In genomic region chr10:125895130-125896087, GRCh38 we compare ENCODE assay signal across 8 cellular contexts. TPM values are rescaled to one million over a fixed set of nuclear protein-coding genes. Genes with fewer than 3 reads are reported as not detected.
DNase-seq lines count a peak whose midpoint lies in the region; ATAC-seq and TF ChIP-seq lines count a peak whose summit lies in the region.
"Not testable (repeated sequence)": the region's sequence is repeated elsewhere in the genome, so short reads cannot be mapped to it uniquely, and the experiment has no call there.

No MANE protein-coding gene starts in this region.

- not testable (repeated sequence) for H3K9me3 Mint-ChIP-seq in activated naive CD8-positive, alpha-beta T cell (ENCODE audit: low read depth); natural killer cell; stimulated activated effector memory CD8-positive, alpha-beta T cell treated with anti-CD3 and anti-CD28 coated beads, Interleukin-12 subunit alpha, Interleukin-12 subunit beta, amount 100 ng/mL, for 72 hours

- DNase-seq in DMS114 treated with DMSO at 0.1 percent for 48 hours (lab: John Stamatoyannopoulos, UW; ENCODE audit: unreplicated experiment) (peak; percentile 46), HUDEP-2 (lab: John Stamatoyannopoulos, UW; ENCODE audit: unreplicated experiment in 76 of 76) (peak in 41 of 76 experiments; percentile 2 to 52 (median 26)), SW480 (ENCODE audit: low spot score) (peak; percentile 46), natural killer cell (peak; percentile 40)
- peak; percentile 25 to 61 for DNase-seq in stimulated activated effector memory CD8-positive, alpha-beta T cell treated with anti-CD3 and anti-CD28 coated beads, Interleukin-12 subunit alpha, Interleukin-12 subunit beta, amount 100 ng/mL, for 72 hours (ENCODE audit: low spot score in 2 of 2)

- not testable (repeated sequence) for H3K36me3 ChIP-seq in gastroesophageal sphincter

- peak overlapping the region; percentile 2 to 90 (median 84) for H3K27ac ChIP-seq in gastroesophageal sphincter

- H3K4me1 ChIP-seq in gastroesophageal sphincter, result peaks cover 0 to 19% (median 3%) of the 10 kb centered on the region in 3 donors

- H3K27me3 Mint-ChIP-seq in activated naive CD8-positive, alpha-beta T cell; natural killer cell (ENCODE audit: low read depth in 2 of 2): not testable (repeated sequence)

- 6 to 48% methylated on average over 21 to 26 of the region's 50 CpGs for WGBS in gastroesophageal sphincter (ENCODE audit: low coverage in 1 of 2), 2 donors

- intact Hi-C loops in natural killer cell (cut with micrococcal nuclease), result not testable (repeated sequence)

- H3K27ac Mint-ChIP-seq in activated naive CD8-positive, alpha-beta T cell, result peak overlapping the region; percentile 82
- H3K27ac Mint-ChIP-seq in natural killer cell, result peak overlapping the region; percentile 73 to 77
- peak overlapping the region; percentile 91 for H3K27ac Mint-ChIP-seq in stimulated activated effector memory CD8-positive, alpha-beta T cell treated with anti-CD3 and anti-CD28 coated beads, Interleukin-12 subunit alpha, Interleukin-12 subunit beta, amount 100 ng/mL, for 72 hours

- H3K4me3 ChIP-seq in gastroesophageal sphincter, result peak overlapping the region; percentile 80 to 88

- not testable (repeated sequence) for TF ChIP-seq EP300 in gastroesophageal sphincter (IDR thresholded peaks at IDR 0.05)

- H3K36me3 Mint-ChIP-seq in activated naive CD8-positive, alpha-beta T cell; natural killer cell: not testable (repeated sequence)
- peaks cover 13% of the 10 kb centered on the region for H3K36me3 Mint-ChIP-seq in stimulated activated effector memory CD8-positive, alpha-beta T cell treated with anti-CD3 and anti-CD28 coated beads, Interleukin-12 subunit alpha, Interleukin-12 subunit beta, amount 100 ng/mL, for 72 hours

- TF ChIP-seq POLR2A in gastroesophageal sphincter (IDR thresholded peaks at IDR 0.05), result not testable (repeated sequence)

- H3K27me3 ChIP-seq in gastroesophageal sphincter, result not testable (repeated sequence)

- not testable (repeated sequence) for H3K9me3 ChIP-seq in gastroesophageal sphincter

- H3K4me1 Mint-ChIP-seq in activated naive CD8-positive, alpha-beta T cell (ENCODE audit: low read depth), result peaks cover 18% of the 10 kb centered on the region
- H3K4me1 Mint-ChIP-seq in natural killer cell, result peaks cover 24 to 28% of the 10 kb centered on the region in 2 donors
- peaks cover 13% of the 10 kb centered on the region for H3K4me1 Mint-ChIP-seq in stimulated activated effector memory CD8-positive, alpha-beta T cell treated with anti-CD3 and anti-CD28 coated beads, Interleukin-12 subunit alpha, Interleukin-12 subunit beta, amount 100 ng/mL, for 72 hours

- TF ChIP-seq CTCF in gastroesophageal sphincter (IDR thresholded peaks at IDR 0.05), result peak in 1 of 4 experiments; percentile 16
- not testable (repeated sequence) for TF ChIP-seq CTCF in natural killer cell (IDR thresholded peaks at IDR 0.05)

- peak overlapping the region; percentile 96 for H3K4me3 Mint-ChIP-seq in activated naive CD8-positive, alpha-beta T cell
- peak overlapping the region; percentile 92 for H3K4me3 Mint-ChIP-seq in natural killer cell
- H3K4me3 Mint-ChIP-seq in stimulated activated effector memory CD8-positive, alpha-beta T cell treated with anti-CD3 and anti-CD28 coated beads, Interleukin-12 subunit alpha, Interleukin-12 subunit beta, amount 100 ng/mL, for 72 hours, result peak overlapping the region; percentile 73

- peak; percentile 49 for ATAC-seq in GM21717 (IDR thresholded peaks at IDR 0.05; ENCODE audit: unreplicated experiment)
- peak; percentile 75 for ATAC-seq in gastroesophageal sphincter
- peak; percentile 52 to 74 (median 67) for ATAC-seq in natural killer cell
- ATAC-seq in stimulated activated effector memory CD8-positive, alpha-beta T cell treated with anti-CD3 and anti-CD28 coated beads, Interleukin-12 subunit alpha, Interleukin-12 subunit beta, amount 100 ng/mL, for 72 hours, result peak; percentile 72

RNA-seq across cellular contexts. Expression of gene FANK1, which starts 1.0 kb away (rescaled TPM):
- total RNA-seq in gastroesophageal sphincter (1 to 10 TPM in 1 of 4 donors, under 1 TPM in 2, not detected in 1; 0.81 to 1.7 (median 0.93) TPM), natural killer cell (not detected)

RNA-seq across cellular contexts. Expression of gene DHX32, which starts 14.3 kb away (rescaled TPM):
- 10 to 100 TPM; 22.1 to 31.5 (median 27.5) TPM for total RNA-seq in gastroesophageal sphincter
- 10 to 100 TPM in 2 of 3 donors, 1 to 10 TPM in 1; 6.9 to 11.9 (median 10.9) TPM for total RNA-seq in natural killer cell

Comparison
In these comparisons a context has a peak if more than half of its experiments do, and no peak if none do; other contexts are left out.
1. Peak in every context shown above with its lines: DNase-seq, ATAC-seq, H3K4me3 ChIP-seq and H3K27ac ChIP-seq.